In the genomic region with DNA sequence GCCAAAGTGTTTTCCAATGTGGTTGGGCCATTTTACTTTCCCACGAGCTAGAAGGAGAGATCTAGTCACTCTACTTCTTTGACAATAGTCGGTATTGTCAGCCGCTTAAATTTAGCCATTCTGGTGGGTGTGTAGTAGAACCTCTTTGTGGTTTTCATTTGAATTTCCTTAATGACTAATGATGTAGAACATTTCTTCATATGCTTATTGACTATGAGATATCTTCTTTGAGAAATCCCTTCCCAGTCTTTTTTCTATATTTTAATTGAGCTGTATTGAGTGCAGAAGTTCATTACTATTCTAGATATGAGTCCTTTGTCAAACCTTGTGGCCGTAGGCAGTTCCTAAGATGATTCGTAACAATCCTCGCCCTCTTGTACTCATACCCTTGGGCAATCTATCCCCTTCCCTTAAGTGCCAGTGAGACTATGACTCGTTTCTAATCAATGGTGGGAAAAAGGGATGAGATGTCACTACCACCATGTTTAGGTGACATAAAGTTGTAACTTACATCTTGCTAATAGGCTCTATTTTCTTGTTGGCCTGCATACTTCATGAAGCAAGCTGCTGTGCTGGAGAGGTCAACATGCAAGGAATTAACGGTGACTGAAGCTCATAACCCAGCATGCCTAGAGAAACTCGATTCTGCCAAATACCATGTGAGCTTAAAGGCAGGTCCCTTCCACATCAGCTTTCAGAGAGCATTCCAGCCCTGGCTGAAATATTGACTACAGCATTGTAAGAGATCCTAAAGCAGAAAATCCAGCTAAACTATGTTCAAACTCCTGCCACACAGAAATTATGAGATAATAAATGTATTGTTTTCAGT, we compare ENCODE assay signal across 26 cellular contexts.
"Had no signal": no experiment of that assay in that cellular context is flagged by ENCODE, and none has a peak within 500 bp of the region (broad histone marks: within the 10 kb centered on the region; RNA-seq: fewer than 3 reads in every experiment).

No MANE protein-coding gene starts in this region.

- H3K36me3 ChIP-seq: ascending aorta, brain microvascular endothelial cell, colonic mucosa, transverse colon, vagina had no signal

- H3K27ac ChIP-seq: ascending aorta, brain microvascular endothelial cell, colonic mucosa, dorsolateral prefrontal cortex, epithelial cell of prostate, transverse colon, vagina had no signal

- H3K4me3 ChIP-seq: ascending aorta, colonic mucosa, dorsolateral prefrontal cortex, mucosa of descending colon, smooth muscle cell, transverse colon, vagina had no signal

- H3K4me2 ChIP-seq: smooth muscle cell had no signal

- ATAC-seq: activated CD4-positive, alpha-beta T cell treated with anti-CD3 and anti-CD28 coated beads for 36 hours; activated naive CD4-positive, alpha-beta T cell treated with anti-CD3 and anti-CD28 coated beads, Interleukin-2, amount 50 U/mL, for 72 hours; activated T-helper 17 cell treated with anti-CD3 and anti-CD28 coated beads, Interleukin-2, amount 50 U/mL, for 72 hours; mucosa of descending colon; sciatic nerve; stimulated activated naive B cell treated with anti-CD40 and anti-IgM and Interleukin-4, amounts not matched to agents 10 μg/mL and 1 μg/mL and 100 μg/mL, for 72 hours had no signal

- H3K9me3 ChIP-seq: ascending aorta, colonic mucosa, mucosa of descending colon, transverse colon, vagina had no signal

- H3K27me3 ChIP-seq: ascending aorta, brain microvascular endothelial cell, colonic mucosa, transverse colon, vagina had no signal

- DNase-seq: activated B cell treated with CpG ODN at 0.5 μM for 24 hours; activated CD4-positive, alpha-beta T cell treated with anti-CD3 and anti-CD28 coated beads for 36 hours; activated CD4-positive, alpha-beta T cell treated with anti-CD3 and anti-CD28 coated beads, Interleukin-2, amount 50 U/mL, for 4 hours; activated CD8-positive, alpha-beta memory T cell treated with anti-CD3 and anti-CD28 coated beads for 24 hours; activated CD8-positive, alpha-beta memory T cell treated with anti-CD3 and anti-CD28 coated beads, Interleukin-2, amount 50 U/mL, for 4 hours; activated T-cell treated with anti-CD3 and anti-CD28 coated beads, Interleukin-2, amount 50 U/mL, for 24 hours; brain microvascular endothelial cell; colonic mucosa; dorsolateral prefrontal cortex; glutamatergic neuron; hippocampal formation; mucosa of descending colon; naive B cell; nucleus accumbens; stimulated activated CD4-positive, alpha-beta T cell treated with anti-CD3 and anti-CD28 coated beads, Interleukin-2, amount 100 ng/mL, for 48 hours; stimulated activated CD8-positive, alpha-beta memory T cell treated with anti-CD3 and anti-CD28 coated beads, Interleukin-4, amount 100 ng/mL, for 48 hours; stimulated activated naive B cell treated with anti-CD40 and anti-IgM and Interleukin-4, amounts not matched to agents 10 μg/mL and 1 μg/mL and 100 μg/mL, for 72 hours; T1000; transverse colon had no signal

- H3K4me1 ChIP-seq: ascending aorta, colonic mucosa, transverse colon, vagina had no signal
